In genomic region chr9:35510745-35511428, GRCh38 we compare ENCODE assay signal across 10 cellular contexts. TPM values are rescaled to one million over a fixed set of nuclear protein-coding genes. Genes with fewer than 3 reads are reported as not detected.
A peak's percentile ranks its signal among the peaks of the same experiment; 100 is the strongest.
DNase-seq lines count a peak whose midpoint lies in the region; TF ChIP-seq lines count a peak whose summit lies in the region.
"Had no signal": no experiment of that assay in that cellular context is flagged by ENCODE, and none has a peak within 500 bp of the region (broad histone marks: within the 10 kb centered on the region; RNA-seq: fewer than 3 reads in every experiment).

No MANE protein-coding gene starts in this region.

- 24% methylated on average over 3 of the region's 3 CpGs for WGBS in liver
- 97% methylated on average over 3 of the region's 3 CpGs for WGBS in thymus

- H3K4me1 Mint-ChIP-seq in activated naive CD4-positive, alpha-beta T cell treated with anti-CD3 and anti-CD28 coated beads, Interleukin-2, amount 10 ng/mL, durations not matched to agents 7 days and 5 days = no peaks in the 10 kb centered on the region
- H3K4me1 Mint-ChIP-seq: activated naive CD4-positive, alpha-beta T cell treated with anti-CD3 and anti-CD28 coated beads, Interleukin-2, amount 50 U/mL, for 24 hours had no signal

- TF ChIP-seq RAD21 in liver (IDR thresholded peaks at IDR 0.05) = peak in 1 of 2 donors; percentile 58

- TF ChIP-seq CTCF in colonic mucosa (IDR thresholded peaks at IDR 0.05) = no peak
- TF ChIP-seq CTCF in liver (IDR thresholded peaks at IDR 0.05; ENCODE audit: low read depth, low read length, missing input control) = peak; percentile 28

- no peak overlapping the region for H3K4me3 Mint-ChIP-seq in activated naive CD4-positive, alpha-beta T cell treated with anti-CD3 and anti-CD28 coated beads, Interleukin-2, amount 10 ng/mL, durations not matched to agents 7 days and 5 days
- H3K4me3 Mint-ChIP-seq: activated naive CD4-positive, alpha-beta T cell treated with anti-CD3 and anti-CD28 coated beads, Interleukin-2, amount 50 U/mL, for 24 hours had no signal

- H3K9me3 ChIP-seq in colonic mucosa = no peaks in the 10 kb centered on the region
- H3K9me3 ChIP-seq in liver (ENCODE audit: control insufficient read depth in 4 of 4, low read length in 3 of 4) = no peaks in the 10 kb centered on the region
- no peaks in the 10 kb centered on the region for H3K9me3 ChIP-seq in thymus (ENCODE audit: control insufficient read depth)

- H3K36me3 Mint-ChIP-seq in activated naive CD4-positive, alpha-beta T cell treated with anti-CD3 and anti-CD28 coated beads, Interleukin-2, amount 10 ng/mL, durations not matched to agents 7 days and 5 days = no peaks in the 10 kb centered on the region
- H3K36me3 Mint-ChIP-seq: activated naive CD4-positive, alpha-beta T cell treated with anti-CD3 and anti-CD28 coated beads, Interleukin-2, amount 50 U/mL, for 24 hours had no signal

- H3K9ac ChIP-seq in colonic mucosa (ENCODE audit: low read depth in 2 of 2, low read length in 2 of 2) (peak overlapping the region in 1 of 2 donors; percentile 1), liver (ENCODE audit: low read depth in 1 of 2, low read length in 2 of 2) (no peak overlapping the region)

- peaks cover 6% of the 10 kb centered on the region for H3K4me1 ChIP-seq in colonic mucosa
- H3K4me1 ChIP-seq in liver (ENCODE audit: control insufficient read depth in 4 of 4, insufficient read depth in 4 of 4, low read length in 3 of 4) = peaks cover 1 to 14% (median 13%) of the 10 kb centered on the region in 4 donors
- no peaks in the 10 kb centered on the region for H3K4me1 ChIP-seq in thymus (ENCODE audit: control insufficient read depth, insufficient read depth, low read length)

- H3K27ac ChIP-seq in colonic mucosa (peak overlapping the region; percentile 69), liver (ENCODE audit: low read depth in 1 of 2, low read length in 2 of 2) (peak overlapping the region; percentile 77), thymus (ENCODE audit: low read depth) (peak overlapping the region; percentile 19)

- H3K36me3 ChIP-seq in colonic mucosa = no peaks in the 10 kb centered on the region
- H3K36me3 ChIP-seq in liver (ENCODE audit: control insufficient read depth in 4 of 4, insufficient read depth in 3 of 4, low read depth in 1 of 4, low read length in 3 of 4) = no peaks in the 10 kb centered on the region
- H3K36me3 ChIP-seq in thymus (ENCODE audit: control insufficient read depth, insufficient read depth) = no peaks in the 10 kb centered on the region

- H3K27ac Mint-ChIP-seq in activated naive CD4-positive, alpha-beta T cell treated with anti-CD3 and anti-CD28 coated beads, Interleukin-2, amount 10 ng/mL, durations not matched to agents 7 days and 5 days = no peak overlapping the region
- H3K27ac Mint-ChIP-seq: activated naive CD4-positive, alpha-beta T cell treated with anti-CD3 and anti-CD28 coated beads, Interleukin-2, amount 50 U/mL, for 24 hours had no signal

- no peaks in the 10 kb centered on the region for H3K9me3 Mint-ChIP-seq in activated naive CD4-positive, alpha-beta T cell treated with anti-CD3 and anti-CD28 coated beads, Interleukin-2, amount 10 ng/mL, durations not matched to agents 7 days and 5 days
- H3K9me3 Mint-ChIP-seq: activated naive CD4-positive, alpha-beta T cell treated with anti-CD3 and anti-CD28 coated beads, Interleukin-2, amount 50 U/mL, for 24 hours had no signal

- intact Hi-C loops in colonic mucosa (cut with DNase I) = no loop called here

- H3K27me3 Mint-ChIP-seq in activated naive CD4-positive, alpha-beta T cell treated with anti-CD3 and anti-CD28 coated beads, Interleukin-2, amount 10 ng/mL, durations not matched to agents 7 days and 5 days = no peaks in the 10 kb centered on the region
- H3K27me3 Mint-ChIP-seq: activated naive CD4-positive, alpha-beta T cell treated with anti-CD3 and anti-CD28 coated beads, Interleukin-2, amount 50 U/mL, for 24 hours had no signal

- H3K27me3 ChIP-seq in colonic mucosa (no peaks in the 10 kb centered on the region), liver (ENCODE audit: control insufficient read depth in 4 of 4, insufficient read depth in 4 of 4, low read length in 3 of 4) (no peaks in the 10 kb centered on the region), thymus (ENCODE audit: control insufficient read depth, insufficient read depth) (no peaks in the 10 kb centered on the region)

- CTCF ChIA-PET in activated naive CD4-positive, alpha-beta T cell treated with anti-CD3 and anti-CD28 coated beads, Interleukin-2, amount 10 ng/mL, durations not matched to agents 7 days and 5 days (lab: Charles Lee) = interaction anchor here (1.1 to 1.7 kb wide), 2 partner anchors 10 to 44 kb away, joined by 3 to 5 read pairs; no protein-coding TSS in a partner anchor

- H3K4me3 ChIP-seq in colonic mucosa = no peak overlapping the region
- H3K4me3 ChIP-seq in liver (ENCODE audit: low read depth in 1 of 3, low read length in 3 of 3) = no peak overlapping the region
- H3K4me3 ChIP-seq in thymus (ENCODE audit: low read length) = no peak overlapping the region

- peak; percentile 28 for DNase-seq in HuH-7 (ENCODE audit: low spot score)
- peak; percentile 77 for DNase-seq in colonic mucosa
- no peak for DNase-seq in activated naive CD4-positive, alpha-beta T cell treated with anti-CD3 and anti-CD28 coated beads, Interleukin-2, amount 10 ng/mL, durations not matched to agents 7 days and 5 days
- no peak for DNase-seq in stimulated activated CD4-positive, alpha-beta T cell treated with anti-CD3 and anti-CD28 coated beads, Interleukin-15, amount 100 ng/mL, for 24 hours
- no peak for DNase-seq in Kasumi-1 (lab: John Stamatoyannopoulos, UW)
- no peak for DNase-seq in SHP77 (lab: John Stamatoyannopoulos, UW)
- DNase-seq: NCI-H1436 treated with DMSO at 0.1 percent for 48 hours had no signal

TF ChIP-seq in liver, 16 proteins besides CTCF, POLR2A, EP300 and RAD21:
- TF ChIP-seq RXRA (IDR thresholded peaks at IDR 0.05) (peak; percentile 90), YY1 (IDR thresholded peaks at IDR 0.05) (peak; percentile 65), TAF1 (conservative IDR thresholded peaks at IDR 0.05) (no peak), JUND (IDR thresholded peaks at IDR 0.05) (peak; percentile 92 to 97), EGR1 (IDR thresholded peaks at IDR 0.05; ENCODE audit: low read depth in 2 of 2) (peak; percentile 61 to 71), NR2F2 (IDR thresholded peaks at IDR 0.05) (peak; percentile 96), FOXA2 (IDR thresholded peaks at IDR 0.05) (no peak), GABPA (IDR thresholded peaks at IDR 0.05 in 1 of 2, conservative IDR thresholded peaks at IDR 0.05 in 1 of 2) (no peak), ATF3 (IDR thresholded peaks at IDR 0.05) (peak; percentile 94), HNF4G (IDR thresholded peaks at IDR 0.05) (peak; percentile 76), SP1 (IDR thresholded peaks at IDR 0.05) (peak; percentile 98), HNF4A (conservative IDR thresholded peaks at IDR 0.05) (peak; percentile 91 to 92), FOXA1 (IDR thresholded peaks at IDR 0.05) (no peak)
- TF ChIP-seq, protein P1, sequence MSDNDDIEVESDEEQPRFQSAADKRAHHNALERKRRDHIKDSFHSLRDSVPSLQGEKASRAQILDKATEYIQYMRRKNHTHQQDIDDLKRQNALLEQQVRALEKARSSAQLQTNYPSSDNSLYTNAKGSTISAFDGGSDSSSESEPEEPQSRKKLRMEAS (IDR thresholded peaks at IDR 0.05) = peak; percentile 60
- TF ChIP-seq, protein P2, sequence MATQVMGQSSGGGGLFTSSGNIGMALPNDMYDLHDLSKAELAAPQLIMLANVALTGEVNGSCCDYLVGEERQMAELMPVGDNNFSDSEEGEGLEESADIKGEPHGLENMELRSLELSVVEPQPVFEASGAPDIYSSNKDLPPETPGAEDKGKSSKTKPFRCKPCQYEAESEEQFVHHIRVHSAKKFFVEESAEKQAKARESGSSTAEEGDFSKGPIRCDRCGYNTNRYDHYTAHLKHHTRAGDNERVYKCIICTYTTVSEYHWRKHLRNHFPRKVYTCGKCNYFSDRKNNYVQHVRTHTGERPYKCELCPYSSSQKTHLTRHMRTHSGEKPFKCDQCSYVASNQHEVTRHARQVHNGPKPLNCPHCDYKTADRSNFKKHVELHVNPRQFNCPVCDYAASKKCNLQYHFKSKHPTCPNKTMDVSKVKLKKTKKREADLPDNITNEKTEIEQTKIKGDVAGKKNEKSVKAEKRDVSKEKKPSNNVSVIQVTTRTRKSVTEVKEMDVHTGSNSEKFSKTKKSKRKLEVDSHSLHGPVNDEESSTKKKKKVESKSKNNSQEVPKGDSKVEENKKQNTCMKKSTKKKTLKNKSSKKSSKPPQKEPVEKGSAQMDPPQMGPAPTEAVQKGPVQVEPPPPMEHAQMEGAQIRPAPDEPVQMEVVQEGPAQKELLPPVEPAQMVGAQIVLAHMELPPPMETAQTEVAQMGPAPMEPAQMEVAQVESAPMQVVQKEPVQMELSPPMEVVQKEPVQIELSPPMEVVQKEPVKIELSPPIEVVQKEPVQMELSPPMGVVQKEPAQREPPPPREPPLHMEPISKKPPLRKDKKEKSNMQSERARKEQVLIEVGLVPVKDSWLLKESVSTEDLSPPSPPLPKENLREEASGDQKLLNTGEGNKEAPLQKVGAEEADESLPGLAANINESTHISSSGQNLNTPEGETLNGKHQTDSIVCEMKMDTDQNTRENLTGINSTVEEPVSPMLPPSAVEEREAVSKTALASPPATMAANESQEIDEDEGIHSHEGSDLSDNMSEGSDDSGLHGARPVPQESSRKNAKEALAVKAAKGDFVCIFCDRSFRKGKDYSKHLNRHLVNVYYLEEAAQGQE (IDR thresholded peaks at IDR 0.05) = peak; percentile 93
- TF ChIP-seq, protein P3, sequence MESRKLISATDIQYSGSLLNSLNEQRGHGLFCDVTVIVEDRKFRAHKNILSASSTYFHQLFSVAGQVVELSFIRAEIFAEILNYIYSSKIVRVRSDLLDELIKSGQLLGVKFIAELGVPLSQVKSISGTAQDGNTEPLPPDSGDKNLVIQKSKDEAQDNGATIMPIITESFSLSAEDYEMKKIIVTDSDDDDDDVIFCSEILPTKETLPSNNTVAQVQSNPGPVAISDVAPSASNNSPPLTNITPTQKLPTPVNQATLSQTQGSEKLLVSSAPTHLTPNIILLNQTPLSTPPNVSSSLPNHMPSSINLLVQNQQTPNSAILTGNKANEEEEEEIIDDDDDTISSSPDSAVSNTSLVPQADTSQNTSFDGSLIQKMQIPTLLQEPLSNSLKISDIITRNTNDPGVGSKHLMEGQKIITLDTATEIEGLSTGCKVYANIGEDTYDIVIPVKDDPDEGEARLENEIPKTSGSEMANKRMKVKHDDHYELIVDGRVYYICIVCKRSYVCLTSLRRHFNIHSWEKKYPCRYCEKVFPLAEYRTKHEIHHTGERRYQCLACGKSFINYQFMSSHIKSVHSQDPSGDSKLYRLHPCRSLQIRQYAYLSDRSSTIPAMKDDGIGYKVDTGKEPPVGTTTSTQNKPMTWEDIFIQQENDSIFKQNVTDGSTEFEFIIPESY (IDR thresholded peaks at IDR 0.05) = no peak

RNA-seq across cellular contexts. Expression of gene RUSC2, which starts 21.0 kb away (rescaled TPM):
- total RNA-seq in colonic mucosa (1 to 10 TPM; 4.7 to 8.6 TPM), liver (1 to 10 TPM; 2.1 to 6.3 TPM)
- polyA plus RNA-seq in liver (1 to 10 TPM; 3.2 to 5.4 TPM), thymus (3.3 TPM)

Comparison
In these comparisons a context has a peak if more than half of its experiments do, and no peak if none do; other contexts are left out.
1. DNase-seq: peak in HuH-7 (single experiment) and colonic mucosa (single experiment); none in activated naive CD4-positive, alpha-beta T cell treated with anti-CD3 and anti-CD28 coated beads, Interleukin-2, amount 10 ng/mL, durations not matched to agents 7 days and 5 days (single experiment), stimulated activated CD4-positive, alpha-beta T cell treated with anti-CD3 and anti-CD28 coated beads, Interleukin-15, amount 100 ng/mL, for 24 hours (single experiment), Kasumi-1 (0 of 2) and SHP77 (0 of 2).
2. H3K27ac ChIP-seq: peak in every context shown above with its lines; median percentile 77 in liver; 69 in colonic mucosa; 19 in thymus.